20 cellular contexts compared by ENCODE assay signal in genomic region chr13:75407998-75408397, GRCh38.
DNase-seq lines count a peak whose midpoint lies in the region; ATAC-seq and TF ChIP-seq lines count a peak whose summit lies in the region.
"Had no signal": no experiment of that assay in that cellular context is flagged by ENCODE, and none has a peak within 500 bp of the region (broad histone marks: within the 10 kb centered on the region; RNA-seq: fewer than 3 reads in every experiment).

No MANE protein-coding gene starts in this region.

- H3K36me3 ChIP-seq in left ventricle myocardium inferior (no peaks in the 10 kb centered on the region), DOHH2 (ENCODE audit: control insufficient read depth, low read length) (peaks cover 19% of the 10 kb centered on the region), HEK293 (ENCODE audit: control insufficient read depth in 2 of 2, insufficient read depth in 1 of 2, low read length in 2 of 2) (no peaks in the 10 kb centered on the region), gastrocnemius medialis (no peaks in the 10 kb centered on the region), esophagus muscularis mucosa (no peaks in the 10 kb centered on the region)

- H3F3A ChIP-seq in DOHH2 (ENCODE audit: control insufficient read depth, insufficient read depth) = peaks cover 58% of the 10 kb centered on the region

- H3K27ac ChIP-seq in left ventricle myocardium inferior (replicated peaks) (peak overlapping the region; percentile 79), DOHH2 (ENCODE audit: low read depth, low read length) (peak overlapping the region; percentile 97), HEK293 (ENCODE audit: extremely low read depth, low read depth, low read length) (no peak overlapping the region), gastrocnemius medialis (peak overlapping the region; percentile 80 to 89 (median 87)), esophagus muscularis mucosa (replicated peaks in 1 of 4) (no peak overlapping the region)
- H3K27ac ChIP-seq: 22Rv1, BLaER1, C4-2B, GM23248 had no signal

- no peak for DNase-seq in left ventricle myocardium inferior
- DNase-seq in Right ventricle myocardium superior = no peak
- no peak for DNase-seq in gastrocnemius medialis
- DNase-seq in kidney glomerular epithelial cell (lab: John Stamatoyannopoulos, UW) = no peak
- DNase-seq in SW 1271 (lab: John Stamatoyannopoulos, UW) = no peak
- no peak for DNase-seq in esophagus muscularis mucosa (ENCODE audit: extremely low spot score)
- DNase-seq: CD4-positive, CD25-positive, alpha-beta regulatory T cell; CD8-positive, alpha-beta T cell; DMS153; DND-41; EL; GDM1; GM23248; H7; HCEC 1CT had no signal

- POLR2A ChIA-PET in HEK293 (lab: Yijun Ruan, JAX) = no interaction called here

- in situ Hi-C loops in gastrocnemius medialis (cut with MboI; ENCODE audit: low sequenced_read_pairs in 4 of 4) = no loop called here

- no peak overlapping the region for H3K4me3 ChIP-seq in left ventricle myocardium inferior
- peak overlapping the region; percentile 70 for H3K4me3 ChIP-seq in DOHH2 (ENCODE audit: low read length)
- no peak overlapping the region for H3K4me3 ChIP-seq in HEK293 (ENCODE audit: low read depth, low read length)
- H3K4me3 ChIP-seq in gastrocnemius medialis = no peak overlapping the region
- H3K4me3 ChIP-seq in esophagus muscularis mucosa = no peak overlapping the region
- H3K4me3 ChIP-seq: BLaER1, GM23248 had no signal

- no peaks in the 10 kb centered on the region for H4K20me1 ChIP-seq in DOHH2 (ENCODE audit: control insufficient read depth, insufficient read depth, low read depth, low read length)

- H3K27me3 ChIP-seq in left ventricle myocardium inferior (ENCODE audit: low read depth) (no peaks in the 10 kb centered on the region), DOHH2 (ENCODE audit: control insufficient read depth, low read length) (no peaks in the 10 kb centered on the region), gastrocnemius medialis (no peaks in the 10 kb centered on the region), esophagus muscularis mucosa (no peaks in the 10 kb centered on the region)
- H3K27me3 ChIP-seq: BLaER1 had no signal

- TF ChIP-seq EP300 in esophagus muscularis mucosa (IDR thresholded peaks at IDR 0.05) = no peak

- H3K4me2 ChIP-seq in DOHH2 (ENCODE audit: low read length) = peak overlapping the region; percentile 81
- H3K4me2 ChIP-seq: BLaER1 had no signal

- H3K79me2 ChIP-seq in DOHH2 (ENCODE audit: control insufficient read depth, low read length) = peaks cover 93% of the 10 kb centered on the region

- intact Hi-C loops in left ventricle myocardium inferior (cut with micrococcal nuclease) = no loop called here
- intact Hi-C loops in Right ventricle myocardium superior (cut with DNase I) = no loop called here
- intact Hi-C loops in gastrocnemius medialis (cut with DNase I; ENCODE audit: low total_unique reads) = no loop called here
- intact Hi-C loops in esophagus muscularis mucosa (cut with DNase I) = no loop called here

- WGBS in esophagus muscularis mucosa = 94% methylated on average over 5 of the region's 5 CpGs

- ATAC-seq in Right ventricle myocardium superior (ENCODE audit: poor library complexity) (no peak), gastrocnemius medialis (no peak)
- ATAC-seq: CD8-positive, alpha-beta T cell had no signal

- H3K9me3 ChIP-seq in left ventricle myocardium inferior (replicated peaks) (no peaks in the 10 kb centered on the region), DOHH2 (ENCODE audit: control insufficient read depth, insufficient read depth, low read length) (no peaks in the 10 kb centered on the region), HEK293 (ENCODE audit: control insufficient read depth, insufficient read depth, low read depth, low read length) (no peaks in the 10 kb centered on the region), gastrocnemius medialis (no peaks in the 10 kb centered on the region), esophagus muscularis mucosa (no peaks in the 10 kb centered on the region)

- TF ChIP-seq CTCF in left ventricle myocardium inferior (IDR thresholded peaks at IDR 0.05; ENCODE audit: borderline replicate concordance) (no peak), DOHH2 (IDR thresholded peaks at IDR 0.05; ENCODE audit: low read depth, low read length, poor library complexity, severe bottlenecking) (no peak), HEK293 (tag by site-specific recombination; IDR thresholded peaks at IDR 0.05) (no peak), gastrocnemius medialis (IDR thresholded peaks at IDR 0.05 in 4 of 5, conservative IDR thresholded peaks at IDR 0.05 in 1 of 5) (no peak), esophagus muscularis mucosa (IDR thresholded peaks at IDR 0.05) (no peak)

- no peak for TF ChIP-seq POLR2A in gastrocnemius medialis (IDR thresholded peaks at IDR 0.05)
- no peak for TF ChIP-seq POLR2A in esophagus muscularis mucosa (IDR thresholded peaks at IDR 0.05; ENCODE audit: low read depth)

- H3K4me1 ChIP-seq in left ventricle myocardium inferior = peaks cover 56% of the 10 kb centered on the region
- peaks cover 81% of the 10 kb centered on the region for H3K4me1 ChIP-seq in DOHH2 (ENCODE audit: control insufficient read depth, low read length)
- 0 out of 2 replicates have a peak, but pooled peaks cover under 1% of the 10 kb centered on the region for H3K4me1 ChIP-seq in HEK293 (ENCODE audit: control insufficient read depth, insufficient read depth, low read length)
- peaks cover 56 to 58% of the 10 kb centered on the region in 2 donors for H3K4me1 ChIP-seq in gastrocnemius medialis
- H3K4me1 ChIP-seq in esophagus muscularis mucosa = peaks cover 12 to 23% (median 18%) of the 10 kb centered on the region in 4 donors

- H3K9me2 ChIP-seq in DOHH2 (replicated peaks; ENCODE audit: control insufficient read depth, low read length) = no peaks in the 10 kb centered on the region

- CTCF ChIA-PET in HEK293 (lab: Yijun Ruan, JAX) = interaction anchor here (0.6 kb wide), 1 partner anchor 148 kb away, joined by 4 read pairs; no protein-coding TSS in a partner anchor

TF ChIP-seq in HEK293, 187 proteins besides CTCF, POLR2A, EP300 and RAD21:
- TF ChIP-seq ZNF555 (tag by site-specific recombination; conservative IDR thresholded peaks at IDR 0.05) (no peak), ZNF202 (tag by site-specific recombination; IDR thresholded peaks at IDR 0.05; ENCODE audit: borderline replicate concordance) (no peak), ATF2 (tag by site-specific recombination; IDR thresholded peaks at IDR 0.05; ENCODE audit: low read depth) (peak; percentile 54; the same call in 1 of the 2 replicates)

Comparison
In these comparisons a context has a peak if more than half of its experiments do, and no peak if none do; other contexts are left out.
1. H3K27ac ChIP-seq: peak in left ventricle myocardium inferior (single experiment), DOHH2 (single experiment) and gastrocnemius medialis (4 of 4); none in HEK293 (single experiment) and esophagus muscularis mucosa (0 of 4).